1 cellular context compared by ENCODE assay signal in the genomic region with DNA sequence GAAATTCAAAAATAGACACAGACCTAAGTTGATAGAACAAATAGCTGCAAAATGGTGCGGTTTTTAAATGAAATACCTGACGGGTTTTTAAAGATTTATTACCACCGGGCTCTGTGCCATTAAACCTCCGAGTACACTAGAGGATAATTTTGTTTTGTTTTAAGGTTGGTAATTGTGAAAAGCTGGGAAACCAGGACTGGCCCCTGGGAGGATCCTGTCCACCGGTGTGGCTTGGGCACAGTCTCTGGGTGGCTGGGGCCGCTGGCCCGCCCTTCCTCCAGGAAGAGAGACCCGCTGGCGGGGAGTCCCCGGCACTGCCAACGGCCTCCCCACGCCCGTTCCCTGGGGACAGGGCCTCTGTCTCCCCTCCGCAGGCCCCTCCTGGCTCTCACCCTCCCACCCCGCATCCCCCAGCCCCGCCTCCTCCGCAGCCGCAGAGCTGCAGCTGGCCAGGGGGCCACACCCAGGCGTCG.
TF ChIP-seq lines count a peak whose summit lies in the region.

No MANE protein-coding gene starts in this region.

TF ChIP-seq in HEK293, 187 proteins besides CTCF, POLR2A, EP300 and RAD21 (continued from another document):
- TF ChIP-seq, protein P1, sequence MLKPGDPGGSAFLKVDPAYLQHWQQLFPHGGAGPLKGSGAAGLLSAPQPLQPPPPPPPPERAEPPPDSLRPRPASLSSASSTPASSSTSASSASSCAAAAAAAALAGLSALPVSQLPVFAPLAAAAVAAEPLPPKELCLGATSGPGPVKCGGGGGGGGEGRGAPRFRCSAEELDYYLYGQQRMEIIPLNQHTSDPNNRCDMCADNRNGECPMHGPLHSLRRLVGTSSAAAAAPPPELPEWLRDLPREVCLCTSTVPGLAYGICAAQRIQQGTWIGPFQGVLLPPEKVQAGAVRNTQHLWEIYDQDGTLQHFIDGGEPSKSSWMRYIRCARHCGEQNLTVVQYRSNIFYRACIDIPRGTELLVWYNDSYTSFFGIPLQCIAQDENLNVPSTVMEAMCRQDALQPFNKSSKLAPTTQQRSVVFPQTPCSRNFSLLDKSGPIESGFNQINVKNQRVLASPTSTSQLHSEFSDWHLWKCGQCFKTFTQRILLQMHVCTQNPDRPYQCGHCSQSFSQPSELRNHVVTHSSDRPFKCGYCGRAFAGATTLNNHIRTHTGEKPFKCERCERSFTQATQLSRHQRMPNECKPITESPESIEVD (tag by site-specific recombination; IDR thresholded peaks at IDR 0.05) = peak; percentile 75
- TF ChIP-seq ZNF148 (tag by site-specific recombination; IDR thresholded peaks at IDR 0.05; ENCODE audit: borderline replicate concordance) (no peak), ZNF292 (tag by site-specific recombination; IDR thresholded peaks at IDR 0.05; ENCODE audit: borderline replicate concordance, low read depth) (no peak), ZNF768 (tag by site-specific recombination; IDR thresholded peaks at IDR 0.05) (no peak), SP2 (tag by site-specific recombination; IDR thresholded peaks at IDR 0.05) (0 out of 2 replicates have a peak, but pooled peaks have one; percentile 13)
